18 cellular contexts compared by ENCODE assay signal in genomic region chr6:44016131-44016870, GRCh38.
DNase-seq lines count a peak whose midpoint lies in the region; ATAC-seq, FAIRE-seq and TF ChIP-seq lines count a peak whose summit lies in the region.
"Had no signal": no experiment of that assay in that cellular context is flagged by ENCODE, and none has a peak within 500 bp of the region (broad histone marks: within the 10 kb centered on the region; RNA-seq: fewer than 3 reads in every experiment).

No MANE protein-coding gene starts in this region.

- 88% methylated on average over 5 of the region's 5 CpGs for WGBS in right cardiac atrium

- no peak overlapping the region for H3K4me3 Mint-ChIP-seq in activated CD4-positive, alpha-beta T cell treated with anti-CD3 and anti-CD28 coated beads for 36 hours
- H3K4me3 Mint-ChIP-seq in activated CD4-positive, alpha-beta T cell treated with anti-CD3 and anti-CD28 coated beads, Interleukin-2, amount 10 ng/mL, durations not matched to agents 7 days and 5 days = no peak overlapping the region
- H3K4me3 Mint-ChIP-seq in astrocyte (ENCODE audit: unreplicated experiment) = no peak overlapping the region
- H3K4me3 Mint-ChIP-seq: CD4-positive, CD25-positive, alpha-beta regulatory T cell; T-helper 1 cell treated with Interleukin-12 subunit alpha and Interleukin-12 subunit beta and Interleukin-4 antibody, amounts not matched to agents 30 μg/mL and 1 μg/mL, for 36 hours had no signal

- H3K9ac ChIP-seq in astrocyte (ENCODE audit: low read length) = no peak overlapping the region

- H3K4me1 Mint-ChIP-seq in activated CD4-positive, alpha-beta T cell treated with anti-CD3 and anti-CD28 coated beads for 36 hours = peaks cover 3% of the 10 kb centered on the region
- peaks cover 2% of the 10 kb centered on the region for H3K4me1 Mint-ChIP-seq in activated CD4-positive, alpha-beta T cell treated with anti-CD3 and anti-CD28 coated beads, Interleukin-2, amount 10 ng/mL, durations not matched to agents 7 days and 5 days
- peaks cover 19% of the 10 kb centered on the region for H3K4me1 Mint-ChIP-seq in astrocyte (ENCODE audit: low read depth, unreplicated experiment)
- H3K4me1 Mint-ChIP-seq: CD4-positive, CD25-positive, alpha-beta regulatory T cell had no signal

- H3K27me3 ChIP-seq in astrocyte (ENCODE audit: insufficient read depth, low read length) (no peaks in the 10 kb centered on the region), upper lobe of right lung (no peaks in the 10 kb centered on the region), right cardiac atrium (ENCODE audit: control insufficient read depth, insufficient read depth) (no peaks in the 10 kb centered on the region)

- TF ChIP-seq CTCF in astrocyte (IDR thresholded peaks at IDR 0.05; ENCODE audit: insufficient read depth, low read depth, low read length) (no peak), fibroblast of villous mesenchyme (IDR thresholded peaks at IDR 0.05; ENCODE audit: insufficient read depth, low read depth, low read length) (no peak), upper lobe of right lung (IDR thresholded peaks at IDR 0.05) (no peak)

- H3K9me3 Mint-ChIP-seq in activated CD4-positive, alpha-beta T cell treated with anti-CD3 and anti-CD28 coated beads for 36 hours (ENCODE audit: low read depth) = no peaks in the 10 kb centered on the region
- no peaks in the 10 kb centered on the region for H3K9me3 Mint-ChIP-seq in activated CD4-positive, alpha-beta T cell treated with anti-CD3 and anti-CD28 coated beads, Interleukin-2, amount 10 ng/mL, durations not matched to agents 7 days and 5 days
- H3K9me3 Mint-ChIP-seq in astrocyte (ENCODE audit: unreplicated experiment) = peaks cover 9% of the 10 kb centered on the region
- H3K9me3 Mint-ChIP-seq: CD4-positive, CD25-positive, alpha-beta regulatory T cell; T-helper 1 cell treated with Interleukin-12 subunit alpha and Interleukin-12 subunit beta and Interleukin-4 antibody, amounts not matched to agents 30 μg/mL and 1 μg/mL, for 36 hours had no signal

- H3K36me3 ChIP-seq in astrocyte (ENCODE audit: insufficient read depth, low read length) (no peaks in the 10 kb centered on the region), upper lobe of right lung (no peaks in the 10 kb centered on the region)

- DNase-seq in activated CD4-positive, alpha-beta T cell treated with anti-CD3 and anti-CD28 coated beads for 36 hours = peak; percentile 13
- DNase-seq in activated CD4-positive, alpha-beta T cell treated with anti-CD3 and anti-CD28 coated beads, Interleukin-2, amount 10 ng/mL, durations not matched to agents 7 days and 5 days = no peak
- DNase-seq in astrocyte (ENCODE audit: low read depth) (peak; percentile 87), fibroblast of villous mesenchyme (ENCODE audit: low read depth) (peak; percentile 91), upper lobe of right lung (peak; percentile 27), right cardiac atrium (no peak), GM03348 (ENCODE audit: low spot score) (no peak), NCI-H1694 (lab: John Stamatoyannopoulos, UW) (no peak)
- DNase-seq: activated naive CD4-positive, alpha-beta T cell treated with anti-CD3 and anti-CD28 coated beads, Interleukin-2, amount 50 U/mL, for 16 hours; CD4-positive, CD25-positive, alpha-beta regulatory T cell; DND-41; head of caudate nucleus; left colon; NCI-H2029; NCI-H748 treated with DMSO at 0.1 percent for 48 hours had no signal

- intact Hi-C loops in activated CD4-positive, alpha-beta T cell treated with anti-CD3 and anti-CD28 coated beads for 36 hours (cut with DNase I, micrococcal nuclease) = no loop called here
- intact Hi-C loops in upper lobe of right lung (cut with DNase I) = no loop called here
- intact Hi-C loops in right cardiac atrium (cut with DNase I) = no loop called here

- H3K4me3 ChIP-seq in astrocyte (ENCODE audit: insufficient read depth, low read depth, low read length) = no peak overlapping the region
- no peak overlapping the region for H3K4me3 ChIP-seq in fibroblast of villous mesenchyme (ENCODE audit: low read depth, low read length)
- H3K4me3 ChIP-seq in upper lobe of right lung = no peak overlapping the region
- no peak overlapping the region for H3K4me3 ChIP-seq in right cardiac atrium (ENCODE audit: low read length)

- H3K27ac Mint-ChIP-seq in activated CD4-positive, alpha-beta T cell treated with anti-CD3 and anti-CD28 coated beads for 36 hours = no peak overlapping the region
- H3K27ac Mint-ChIP-seq in activated CD4-positive, alpha-beta T cell treated with anti-CD3 and anti-CD28 coated beads, Interleukin-2, amount 10 ng/mL, durations not matched to agents 7 days and 5 days = no peak overlapping the region
- H3K27ac Mint-ChIP-seq in astrocyte (ENCODE audit: unreplicated experiment) = peak overlapping the region; percentile 69
- H3K27ac Mint-ChIP-seq: CD4-positive, CD25-positive, alpha-beta regulatory T cell; T-helper 1 cell treated with Interleukin-12 subunit alpha and Interleukin-12 subunit beta and Interleukin-4 antibody, amounts not matched to agents 30 μg/mL and 1 μg/mL, for 36 hours had no signal

- H3K9me3 ChIP-seq in astrocyte (ENCODE audit: insufficient read depth, low read depth, low read length) = peaks cover 15% of the 10 kb centered on the region
- no peaks in the 10 kb centered on the region for H3K9me3 ChIP-seq in upper lobe of right lung
- H3K9me3 ChIP-seq in right cardiac atrium (ENCODE audit: control insufficient read depth, low read length) = no peaks in the 10 kb centered on the region

- CTCF ChIA-PET in activated CD4-positive, alpha-beta T cell treated with anti-CD3 and anti-CD28 coated beads for 36 hours (lab: Charles Lee) = interaction anchor here (0.6 to 1.3 kb wide), 3 partner anchors 14 to 255 kb away, joined by 3 to 5 read pairs (median 3); no protein-coding TSS in a partner anchor
- CTCF ChIA-PET in activated CD4-positive, alpha-beta T cell treated with anti-CD3 and anti-CD28 coated beads, Interleukin-2, amount 10 ng/mL, durations not matched to agents 7 days and 5 days (lab: Charles Lee) = no interaction called here

- H2AFZ ChIP-seq in astrocyte (ENCODE audit: low read depth, low read length) = no peak overlapping the region

- H3K4me2 ChIP-seq in astrocyte (ENCODE audit: low read length) = no peak overlapping the region

- H3K27ac ChIP-seq in astrocyte (ENCODE audit: low read depth, low read length) (no peak overlapping the region), upper lobe of right lung (no peak overlapping the region), right cardiac atrium (ENCODE audit: low read length) (no peak overlapping the region)

- H3K79me2 ChIP-seq in astrocyte (ENCODE audit: insufficient read depth, low read length) = no peaks in the 10 kb centered on the region

- H3K27me3 Mint-ChIP-seq in activated CD4-positive, alpha-beta T cell treated with anti-CD3 and anti-CD28 coated beads for 36 hours = peaks cover 2% of the 10 kb centered on the region
- H3K27me3 Mint-ChIP-seq in activated CD4-positive, alpha-beta T cell treated with anti-CD3 and anti-CD28 coated beads, Interleukin-2, amount 10 ng/mL, durations not matched to agents 7 days and 5 days = peaks cover 11% of the 10 kb centered on the region
- H3K27me3 Mint-ChIP-seq in astrocyte (ENCODE audit: low read depth, unreplicated experiment) = peaks cover 6% of the 10 kb centered on the region

- POLR2A ChIA-PET in activated CD4-positive, alpha-beta T cell treated with anti-CD3 and anti-CD28 coated beads for 36 hours (lab: Charles Lee) = no interaction called here
- POLR2A ChIA-PET in activated CD4-positive, alpha-beta T cell treated with anti-CD3 and anti-CD28 coated beads, Interleukin-2, amount 10 ng/mL, durations not matched to agents 7 days and 5 days (lab: Charles Lee) = no interaction called here

- FAIRE-seq in astrocyte (lab: Jason Lieb, UNC) = no peak
- FAIRE-seq: A204.1 had no signal

- no peaks in the 10 kb centered on the region for H3K36me3 Mint-ChIP-seq in activated CD4-positive, alpha-beta T cell treated with anti-CD3 and anti-CD28 coated beads for 36 hours (ENCODE audit: low read depth)
- no peaks in the 10 kb centered on the region for H3K36me3 Mint-ChIP-seq in activated CD4-positive, alpha-beta T cell treated with anti-CD3 and anti-CD28 coated beads, Interleukin-2, amount 10 ng/mL, durations not matched to agents 7 days and 5 days (ENCODE audit: low read depth)
- H3K36me3 Mint-ChIP-seq in astrocyte (ENCODE audit: low read depth, unreplicated experiment) = peaks cover 2% of the 10 kb centered on the region
- H3K36me3 Mint-ChIP-seq: CD4-positive, CD25-positive, alpha-beta regulatory T cell had no signal

- peak; percentile 58 for ATAC-seq in activated CD4-positive, alpha-beta T cell treated with anti-CD3 and anti-CD28 coated beads for 36 hours
- no peak for ATAC-seq in upper lobe of right lung
- ATAC-seq in right cardiac atrium = no peak
- ATAC-seq: activated CD4-positive, CD25-positive, alpha-beta regulatory T cell treated with anti-CD3 and anti-CD28 coated beads, Interleukin-2, amount 50 U/mL, for 24 hours; left colon had no signal

- peaks cover 16% of the 10 kb centered on the region for H3K4me1 ChIP-seq in astrocyte (ENCODE audit: insufficient read depth, low read length)
- no peaks in the 10 kb centered on the region for H3K4me1 ChIP-seq in upper lobe of right lung
- no peaks in the 10 kb centered on the region for H3K4me1 ChIP-seq in right cardiac atrium (ENCODE audit: control insufficient read depth, insufficient read depth, low read length)

- no peaks in the 10 kb centered on the region for H4K20me1 ChIP-seq in astrocyte (ENCODE audit: insufficient read depth, low read length)

Comparison
In these comparisons a context has a peak if more than half of its experiments do, and no peak if none do; other contexts are left out.
1. DNase-seq: peak in activated CD4-positive, alpha-beta T cell treated with anti-CD3 and anti-CD28 coated beads for 36 hours (single experiment), astrocyte (single experiment), fibroblast of villous mesenchyme (single experiment) and upper lobe of right lung (single experiment); none in activated CD4-positive, alpha-beta T cell treated with anti-CD3 and anti-CD28 coated beads, Interleukin-2, amount 10 ng/mL, durations not matched to agents 7 days and 5 days (single experiment), right cardiac atrium (0 of 3), GM03348 (single experiment) and NCI-H1694 (single experiment).